In the genomic region with DNA sequence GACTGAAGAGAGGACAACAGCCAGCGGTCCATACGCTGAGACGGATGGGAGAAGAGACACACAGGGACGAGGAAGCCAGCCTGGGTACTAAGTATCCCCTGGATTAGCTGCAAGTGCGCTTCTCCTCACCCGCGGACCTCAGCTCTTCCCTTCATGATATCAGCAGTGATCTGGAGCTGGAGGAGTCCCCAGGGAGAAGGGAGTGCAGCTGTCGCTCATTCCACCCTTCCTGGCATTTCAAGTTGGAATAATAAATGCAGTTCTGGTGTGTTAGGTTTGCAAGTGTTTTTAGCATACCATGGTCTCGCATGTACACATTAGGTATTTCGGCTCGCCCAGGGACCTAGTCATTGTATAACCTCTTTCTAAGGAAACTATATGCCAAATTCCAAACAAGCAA, we compare ENCODE assay signal across 1 cellular context.
TF ChIP-seq lines count a peak whose summit lies in the region.

No MANE protein-coding gene starts in this region.

TF ChIP-seq in GM23338, 12 proteins besides CTCF, POLR2A, EP300 and RAD21 (continued from another document):
- TF ChIP-seq, protein P1, sequence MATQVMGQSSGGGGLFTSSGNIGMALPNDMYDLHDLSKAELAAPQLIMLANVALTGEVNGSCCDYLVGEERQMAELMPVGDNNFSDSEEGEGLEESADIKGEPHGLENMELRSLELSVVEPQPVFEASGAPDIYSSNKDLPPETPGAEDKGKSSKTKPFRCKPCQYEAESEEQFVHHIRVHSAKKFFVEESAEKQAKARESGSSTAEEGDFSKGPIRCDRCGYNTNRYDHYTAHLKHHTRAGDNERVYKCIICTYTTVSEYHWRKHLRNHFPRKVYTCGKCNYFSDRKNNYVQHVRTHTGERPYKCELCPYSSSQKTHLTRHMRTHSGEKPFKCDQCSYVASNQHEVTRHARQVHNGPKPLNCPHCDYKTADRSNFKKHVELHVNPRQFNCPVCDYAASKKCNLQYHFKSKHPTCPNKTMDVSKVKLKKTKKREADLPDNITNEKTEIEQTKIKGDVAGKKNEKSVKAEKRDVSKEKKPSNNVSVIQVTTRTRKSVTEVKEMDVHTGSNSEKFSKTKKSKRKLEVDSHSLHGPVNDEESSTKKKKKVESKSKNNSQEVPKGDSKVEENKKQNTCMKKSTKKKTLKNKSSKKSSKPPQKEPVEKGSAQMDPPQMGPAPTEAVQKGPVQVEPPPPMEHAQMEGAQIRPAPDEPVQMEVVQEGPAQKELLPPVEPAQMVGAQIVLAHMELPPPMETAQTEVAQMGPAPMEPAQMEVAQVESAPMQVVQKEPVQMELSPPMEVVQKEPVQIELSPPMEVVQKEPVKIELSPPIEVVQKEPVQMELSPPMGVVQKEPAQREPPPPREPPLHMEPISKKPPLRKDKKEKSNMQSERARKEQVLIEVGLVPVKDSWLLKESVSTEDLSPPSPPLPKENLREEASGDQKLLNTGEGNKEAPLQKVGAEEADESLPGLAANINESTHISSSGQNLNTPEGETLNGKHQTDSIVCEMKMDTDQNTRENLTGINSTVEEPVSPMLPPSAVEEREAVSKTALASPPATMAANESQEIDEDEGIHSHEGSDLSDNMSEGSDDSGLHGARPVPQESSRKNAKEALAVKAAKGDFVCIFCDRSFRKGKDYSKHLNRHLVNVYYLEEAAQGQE (IDR thresholded peaks at IDR 0.05; ENCODE audit: unreplicated experiment), result no peak
- TF ChIP-seq NANOG (IDR thresholded peaks at IDR 0.05; ENCODE audit: borderline replicate concordance), result no peak
- no peak for TF ChIP-seq JUNB (IDR thresholded peaks at IDR 0.05; ENCODE audit: unreplicated experiment)
- TF ChIP-seq POLR2AphosphoS5 (IDR thresholded peaks at IDR 0.05; ENCODE audit: low read depth), result no peak
- TF ChIP-seq, protein P2, sequence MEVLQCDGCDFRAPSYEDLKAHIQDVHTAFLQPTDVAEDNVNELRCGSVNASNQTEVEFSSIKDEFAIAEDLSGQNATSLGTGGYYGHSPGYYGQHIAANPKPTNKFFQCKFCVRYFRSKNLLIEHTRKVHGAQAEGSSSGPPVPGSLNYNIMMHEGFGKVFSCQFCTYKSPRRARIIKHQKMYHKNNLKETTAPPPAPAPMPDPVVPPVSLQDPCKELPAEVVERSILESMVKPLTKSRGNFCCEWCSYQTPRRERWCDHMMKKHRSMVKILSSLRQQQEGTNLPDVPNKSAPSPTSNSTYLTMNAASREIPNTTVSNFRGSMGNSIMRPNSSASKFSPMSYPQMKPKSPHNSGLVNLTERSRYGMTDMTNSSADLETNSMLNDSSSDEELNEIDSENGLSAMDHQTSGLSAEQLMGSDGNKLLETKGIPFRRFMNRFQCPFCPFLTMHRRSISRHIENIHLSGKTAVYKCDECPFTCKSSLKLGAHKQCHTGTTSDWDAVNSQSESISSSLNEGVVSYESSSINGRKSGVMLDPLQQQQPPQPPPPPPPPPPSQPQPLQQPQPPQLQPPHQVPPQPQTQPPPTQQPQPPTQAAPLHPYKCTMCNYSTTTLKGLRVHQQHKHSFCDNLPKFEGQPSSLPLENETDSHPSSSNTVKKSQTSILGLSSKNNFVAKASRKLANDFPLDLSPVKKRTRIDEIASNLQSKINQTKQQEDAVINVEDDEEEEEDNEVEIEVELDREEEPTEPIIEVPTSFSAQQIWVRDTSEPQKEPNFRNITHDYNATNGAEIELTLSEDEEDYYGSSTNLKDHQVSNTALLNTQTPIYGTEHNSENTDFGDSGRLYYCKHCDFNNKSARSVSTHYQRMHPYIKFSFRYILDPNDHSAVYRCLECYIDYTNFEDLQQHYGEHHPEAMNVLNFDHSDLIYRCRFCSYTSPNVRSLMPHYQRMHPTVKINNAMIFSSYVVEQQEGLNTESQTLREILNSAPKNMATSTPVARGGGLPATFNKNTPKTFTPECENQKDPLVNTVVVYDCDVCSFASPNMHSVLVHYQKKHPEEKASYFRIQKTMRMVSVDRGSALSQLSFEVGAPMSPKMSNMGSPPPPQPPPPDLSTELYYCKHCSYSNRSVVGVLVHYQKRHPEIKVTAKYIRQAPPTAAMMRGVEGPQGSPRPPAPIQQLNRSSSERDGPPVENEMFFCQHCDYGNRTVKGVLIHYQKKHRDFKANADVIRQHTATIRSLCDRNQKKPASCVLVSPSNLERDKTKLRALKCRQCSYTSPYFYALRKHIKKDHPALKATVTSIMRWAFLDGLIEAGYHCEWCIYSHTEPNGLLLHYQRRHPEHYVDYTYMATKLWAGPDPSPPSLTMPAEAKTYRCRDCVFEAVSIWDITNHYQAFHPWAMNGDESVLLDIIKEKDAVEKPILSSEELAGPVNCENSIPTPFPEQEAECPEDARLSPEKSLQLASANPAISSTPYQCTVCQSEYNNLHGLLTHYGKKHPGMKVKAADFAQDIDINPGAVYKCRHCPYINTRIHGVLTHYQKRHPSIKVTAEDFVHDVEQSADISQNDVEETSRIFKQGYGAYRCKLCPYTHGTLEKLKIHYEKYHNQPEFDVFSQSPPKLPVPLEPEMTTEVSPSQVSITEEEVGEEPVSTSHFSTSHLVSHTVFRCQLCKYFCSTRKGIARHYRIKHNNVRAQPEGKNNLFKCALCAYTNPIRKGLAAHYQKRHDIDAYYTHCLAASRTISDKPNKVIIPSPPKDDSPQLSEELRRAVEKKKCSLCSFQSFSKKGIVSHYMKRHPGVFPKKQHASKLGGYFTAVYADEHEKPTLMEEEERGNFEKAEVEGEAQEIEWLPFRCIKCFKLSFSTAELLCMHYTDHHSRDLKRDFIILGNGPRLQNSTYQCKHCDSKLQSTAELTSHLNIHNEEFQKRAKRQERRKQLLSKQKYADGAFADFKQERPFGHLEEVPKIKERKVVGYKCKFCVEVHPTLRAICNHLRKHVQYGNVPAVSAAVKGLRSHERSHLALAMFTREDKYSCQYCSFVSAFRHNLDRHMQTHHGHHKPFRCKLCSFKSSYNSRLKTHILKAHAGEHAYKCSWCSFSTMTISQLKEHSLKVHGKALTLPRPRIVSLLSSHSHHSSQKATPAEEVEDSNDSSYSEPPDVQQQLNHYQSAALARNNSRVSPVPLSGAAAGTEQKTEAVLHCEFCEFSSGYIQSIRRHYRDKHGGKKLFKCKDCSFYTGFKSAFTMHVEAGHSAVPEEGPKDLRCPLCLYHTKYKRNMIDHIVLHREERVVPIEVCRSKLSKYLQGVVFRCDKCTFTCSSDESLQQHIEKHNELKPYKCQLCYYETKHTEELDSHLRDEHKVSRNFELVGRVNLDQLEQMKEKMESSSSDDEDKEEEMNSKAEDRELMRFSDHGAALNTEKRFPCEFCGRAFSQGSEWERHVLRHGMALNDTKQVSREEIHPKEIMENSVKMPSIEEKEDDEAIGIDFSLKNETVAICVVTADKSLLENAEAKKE (CRISPR knock-in tag; IDR thresholded peaks at IDR 0.05), result no peak
- TF ChIP-seq CREB1 (CRISPR knock-in tag; IDR thresholded peaks at IDR 0.05; ENCODE audit: low read depth), result no peak
- no peak for TF ChIP-seq EZH2 (IDR thresholded peaks at IDR 0.05; ENCODE audit: low read depth, unreplicated experiment)
- TF ChIP-seq STAT1 (IDR thresholded peaks at IDR 0.05; ENCODE audit: unreplicated experiment), result no peak
- no peak for TF ChIP-seq EZH2phosphoT487 (IDR thresholded peaks at IDR 0.05; ENCODE audit: unreplicated experiment)
- TF ChIP-seq ZNF114 (CRISPR knock-in tag; IDR thresholded peaks at IDR 0.05), result no peak
